19 cellular contexts compared by ENCODE assay signal in the genomic region with DNA sequence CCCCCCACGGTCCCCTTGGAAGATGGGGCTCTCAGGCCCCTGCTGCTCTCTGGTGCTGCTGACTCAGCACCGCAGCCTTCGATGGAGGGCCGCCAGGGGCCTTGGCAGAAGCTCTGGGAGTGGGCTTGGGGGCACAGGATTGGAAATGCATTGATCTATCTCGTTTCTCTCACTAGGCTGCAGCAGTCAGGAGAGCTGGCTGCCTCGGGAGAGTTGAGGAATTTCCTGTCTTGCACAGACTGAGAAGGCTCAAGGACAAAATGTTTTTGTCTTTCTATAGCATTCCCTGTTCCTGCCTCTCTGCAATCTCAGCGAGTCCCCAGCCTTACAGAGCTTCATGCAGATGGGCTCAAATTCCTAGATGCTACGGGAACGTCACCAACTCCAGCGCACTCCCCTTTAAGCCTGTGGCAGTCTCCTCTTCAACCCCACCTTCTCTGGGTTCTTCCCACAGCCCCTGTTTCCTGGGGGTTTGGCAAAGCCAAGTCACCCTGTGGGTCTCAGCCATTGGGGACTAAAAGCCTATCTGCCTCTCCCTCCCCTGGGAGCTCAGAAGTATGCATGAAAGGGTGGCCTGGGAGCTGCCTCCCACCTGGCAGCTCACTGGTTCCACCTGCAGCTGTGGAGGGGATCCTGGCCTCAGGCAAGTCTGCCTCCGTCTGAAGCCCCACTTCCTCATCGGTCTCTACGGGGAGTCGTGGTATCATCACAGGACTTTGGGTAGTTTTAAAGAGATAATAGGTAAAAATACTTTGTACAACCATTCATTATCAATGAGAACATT.
A peak's percentile ranks its signal among the peaks of the same experiment; 100 is the strongest.
DNase-seq lines count a peak whose midpoint lies in the region; ATAC-seq and TF ChIP-seq lines count a peak whose summit lies in the region.
"Had no signal": no experiment of that assay in that cellular context is flagged by ENCODE, and none has a peak within 500 bp of the region (broad histone marks: within the 10 kb centered on the region; RNA-seq: fewer than 3 reads in every experiment).

No MANE protein-coding gene starts in this region.

- no peak for TF ChIP-seq CTCF in endodermal cell (conservative IDR thresholded peaks at IDR 0.05)
- TF ChIP-seq CTCF in thoracic aorta (IDR thresholded peaks at IDR 0.05) = no peak

- peaks cover 8% of the 10 kb centered on the region for H3K4me1 ChIP-seq in NT2/D1 (ENCODE audit: insufficient read depth, insufficient read length)
- peaks cover 6% of the 10 kb centered on the region for H3K4me1 ChIP-seq in endodermal cell (ENCODE audit: control insufficient read depth, insufficient read depth, low read length)
- H3K4me1 ChIP-seq in mesenchymal stem cell (ENCODE audit: control insufficient read depth, insufficient read depth, low read depth, low read length) = peaks cover 12% of the 10 kb centered on the region
- peaks cover 24 to 64% of the 10 kb centered on the region in 2 donors for H3K4me1 ChIP-seq in thoracic aorta (ENCODE audit: control insufficient read depth in 1 of 2, low read depth in 2 of 2)

- peak overlapping the region; percentile 66 for H4K91ac ChIP-seq in mesenchymal stem cell (ENCODE audit: low read length)

- H3K9me3 Mint-ChIP-seq in endodermal cell = no peaks in the 10 kb centered on the region
- H3K9me3 Mint-ChIP-seq: activated naive CD4-positive, alpha-beta T cell treated with anti-CD3 and anti-CD28 coated beads, Interleukin-2, amount 10 ng/mL, durations not matched to agents 7 days and 5 days; central memory CD8-positive, alpha-beta T cell; T-helper 1 cell treated with Interleukin-12 subunit alpha and Interleukin-12 subunit beta and Interleukin-4 antibody, amounts not matched to agents 30 μg/mL and 1 μg/mL, for 36 hours had no signal

- peak; percentile 43 for DNase-seq in NT2/D1 (ENCODE audit: low read depth, low spot score)
- DNase-seq in endodermal cell = no peak
- peak; percentile 47 for DNase-seq in mesenchymal stem cell
- no peak for DNase-seq in thoracic aorta (ENCODE audit: low spot score)
- no peak for DNase-seq in AG08395 (ENCODE audit: low spot score)
- DNase-seq: activated CD4-positive, CD25-positive, alpha-beta regulatory T cell treated with anti-CD3 and anti-CD28 coated beads, Interleukin-2, amount 50 U/mL, for 72 hours; activated CD8-positive, alpha-beta memory T cell treated with anti-CD3 and anti-CD28 coated beads, Interleukin-2, amount 50 U/mL, for 4 hours; activated naive CD4-positive, alpha-beta T cell treated with anti-CD3 and anti-CD28 coated beads, Interleukin-2, amount 10 ng/mL, durations not matched to agents 7 days and 5 days; DMS79; HFFc6; NCI-H187 treated with DMSO at 0.1 percent for 48 hours; NCI-H82; stomach had no signal

- peak overlapping the region; percentile 56 to 91 for H2BK12ac ChIP-seq in mesenchymal stem cell (ENCODE audit: low read length in 2 of 2)

- peaks cover 14% of the 10 kb centered on the region for H3K79me1 ChIP-seq in mesenchymal stem cell (replicated peaks; ENCODE audit: low read length, poor library complexity, severe bottlenecking)

- no peaks in the 10 kb centered on the region for H3K27me3 ChIP-seq in NT2/D1 (ENCODE audit: insufficient read depth, insufficient read length)
- no peaks in the 10 kb centered on the region for H3K27me3 ChIP-seq in endodermal cell (ENCODE audit: control insufficient read depth, insufficient read depth, low read length, poor library complexity, severe bottlenecking)
- H3K27me3 ChIP-seq in mesenchymal stem cell (ENCODE audit: control insufficient read depth in 1 of 2, insufficient read depth in 1 of 2, low read length in 2 of 2) = no peaks in the 10 kb centered on the region
- no peaks in the 10 kb centered on the region for H3K27me3 ChIP-seq in thoracic aorta (replicated peaks; ENCODE audit: insufficient read depth)
- H3K27me3 ChIP-seq: neutrophil, stomach had no signal

- H3K27ac Mint-ChIP-seq in endodermal cell = peak overlapping the region; percentile 27
- H3K27ac Mint-ChIP-seq: activated naive CD4-positive, alpha-beta T cell treated with anti-CD3 and anti-CD28 coated beads, Interleukin-2, amount 10 ng/mL, durations not matched to agents 7 days and 5 days; HFFc6; T-helper 1 cell treated with Interleukin-12 subunit alpha and Interleukin-12 subunit beta and Interleukin-4 antibody, amounts not matched to agents 30 μg/mL and 1 μg/mL, for 36 hours had no signal

- ATAC-seq in thoracic aorta (ENCODE audit: insufficient number of reproducible peaks, low FRiP score, low read depth) (no peak), GM19395 (IDR thresholded peaks at IDR 0.05; ENCODE audit: unreplicated experiment) (no peak), GM18909 (IDR thresholded peaks at IDR 0.05; ENCODE audit: poor library complexity, unreplicated experiment) (no peak)

- H3K4me1 Mint-ChIP-seq in endodermal cell = peaks cover 5% of the 10 kb centered on the region
- H3K4me1 Mint-ChIP-seq: activated naive CD4-positive, alpha-beta T cell treated with anti-CD3 and anti-CD28 coated beads, Interleukin-2, amount 10 ng/mL, durations not matched to agents 7 days and 5 days; central memory CD8-positive, alpha-beta T cell had no signal

- H3K23ac ChIP-seq in mesenchymal stem cell (ENCODE audit: low read length in 2 of 2) = no peak overlapping the region

- H3K27ac ChIP-seq in endodermal cell (ENCODE audit: low read depth, low read length) = no peak overlapping the region
- no peak overlapping the region for H3K27ac ChIP-seq in mesenchymal stem cell (ENCODE audit: low read length, poor library complexity, severe bottlenecking)
- peak overlapping the region; percentile 91 to 96 for H3K27ac ChIP-seq in thoracic aorta
- H3K27ac ChIP-seq: neutrophil, RWPE1, stomach had no signal

- H3K9ac ChIP-seq in NT2/D1 (ENCODE audit: insufficient read length, low read depth) = no peak overlapping the region
- H3K9ac ChIP-seq in endodermal cell (ENCODE audit: extremely low read depth, low read length, poor library complexity, severe bottlenecking) = no peak overlapping the region
- no peak overlapping the region for H3K9ac ChIP-seq in mesenchymal stem cell (ENCODE audit: low read length)

- H4K8ac ChIP-seq in mesenchymal stem cell (ENCODE audit: low read length) = peak overlapping the region; percentile 33

- peak overlapping the region in 1 of 2 experiments; percentile 20 for H3K4ac ChIP-seq in mesenchymal stem cell (ENCODE audit: low read depth in 1 of 2, low read length in 2 of 2)

- H3K4me3 Mint-ChIP-seq in endodermal cell = no peak overlapping the region
- H3K4me3 Mint-ChIP-seq: activated naive CD4-positive, alpha-beta T cell treated with anti-CD3 and anti-CD28 coated beads, Interleukin-2, amount 10 ng/mL, durations not matched to agents 7 days and 5 days; central memory CD8-positive, alpha-beta T cell; HFFc6; T-helper 1 cell treated with Interleukin-12 subunit alpha and Interleukin-12 subunit beta and Interleukin-4 antibody, amounts not matched to agents 30 μg/mL and 1 μg/mL, for 36 hours had no signal

- no peak overlapping the region for H2BK15ac ChIP-seq in mesenchymal stem cell (ENCODE audit: low read depth, poor library complexity, severe bottlenecking)

- no peaks in the 10 kb centered on the region for H3K36me3 Mint-ChIP-seq in endodermal cell (ENCODE audit: low read depth)
- H3K36me3 Mint-ChIP-seq: activated naive CD4-positive, alpha-beta T cell treated with anti-CD3 and anti-CD28 coated beads, Interleukin-2, amount 10 ng/mL, durations not matched to agents 7 days and 5 days had no signal

- H3K18ac ChIP-seq in mesenchymal stem cell (ENCODE audit: low read depth in 1 of 2, low read length in 2 of 2) = peak overlapping the region; percentile 50 to 52

- WGBS in endodermal cell (ENCODE audit: insufficient coverage in 1 of 2, insufficient read length in 1 of 2), 2 experiments = 37 to 82% methylated on average over 5 to 14 of the region's 14 CpGs
- WGBS in mesenchymal stem cell = 48% methylated on average over 10 of the region's 14 CpGs

- H2AK5ac ChIP-seq in mesenchymal stem cell (ENCODE audit: low read length, severe bottlenecking) = peak overlapping the region; percentile 31

- H2BK5ac ChIP-seq in mesenchymal stem cell (ENCODE audit: low read depth, low read length, poor library complexity, severe bottlenecking) = no peak overlapping the region

- H3K27me3 Mint-ChIP-seq in endodermal cell (ENCODE audit: insufficient read depth) = no peaks in the 10 kb centered on the region

- H3K9me3 ChIP-seq in NT2/D1 (ENCODE audit: insufficient read depth, low read length) = no peaks in the 10 kb centered on the region
- H3K9me3 ChIP-seq in endodermal cell (ENCODE audit: control insufficient read depth, low read length) = no peaks in the 10 kb centered on the region
- H3K9me3 ChIP-seq in mesenchymal stem cell (ENCODE audit: control insufficient read depth, low read length) = no peaks in the 10 kb centered on the region
- no peaks in the 10 kb centered on the region for H3K9me3 ChIP-seq in thoracic aorta
- H3K9me3 ChIP-seq: neutrophil, stomach had no signal

- H3K36me3 ChIP-seq in NT2/D1 (ENCODE audit: insufficient read depth, insufficient read length, low read length) (peaks cover 19% of the 10 kb centered on the region), endodermal cell (ENCODE audit: control insufficient read depth, insufficient read depth, low read length) (no peaks in the 10 kb centered on the region), mesenchymal stem cell (ENCODE audit: control insufficient read depth in 1 of 2, insufficient read depth in 2 of 2, low read depth in 1 of 2, low read length in 2 of 2) (peaks cover 47 to 54% of the 10 kb centered on the region in 2 experiments), thoracic aorta (peaks cover 22% of the 10 kb centered on the region)
- H3K36me3 ChIP-seq: neutrophil, stomach had no signal

- H2AFZ ChIP-seq in mesenchymal stem cell (ENCODE audit: low read depth, low read length) = no peak overlapping the region

- H2BK120ac ChIP-seq in mesenchymal stem cell (ENCODE audit: low read depth, low read length) = peak overlapping the region; percentile 9

- H3K4me3 ChIP-seq in NT2/D1 (ENCODE audit: insufficient read length, low read depth) = no peak overlapping the region
- no peak overlapping the region for H3K4me3 ChIP-seq in endodermal cell (ENCODE audit: low read length)
- no peak overlapping the region for H3K4me3 ChIP-seq in mesenchymal stem cell (ENCODE audit: insufficient read depth in 1 of 2, low read depth in 1 of 2, low read length in 2 of 2)
- H3K4me3 ChIP-seq in thoracic aorta = peak overlapping the region; percentile 46
- H3K4me3 ChIP-seq: stomach had no signal

- no peak overlapping the region for H3K4me2 ChIP-seq in mesenchymal stem cell (ENCODE audit: low read length, poor library complexity, severe bottlenecking)

- H3K14ac ChIP-seq in mesenchymal stem cell (ENCODE audit: low read length in 2 of 2) = peak overlapping the region in 1 of 2 experiments; percentile 83

Comparison
In these comparisons a context has a peak if more than half of its experiments do, and no peak if none do; other contexts are left out.
1. DNase-seq: peak in NT2/D1 (single experiment) and mesenchymal stem cell (single experiment); none in endodermal cell (single experiment), thoracic aorta (single experiment) and AG08395 (single experiment).
2. H3K27ac ChIP-seq: peak in thoracic aorta (2 of 2); none in endodermal cell (single experiment) and mesenchymal stem cell (single experiment).